ENCODE assay signal across 11 cellular contexts in genomic region chr14:88614218-88614907, GRCh38. TPM values are rescaled to one million over a fixed set of nuclear protein-coding genes. Genes with fewer than 3 reads are reported as not detected.
DNase-seq lines count a peak whose midpoint lies in the region; ATAC-seq, FAIRE-seq and TF ChIP-seq lines count a peak whose summit lies in the region.
"Had no signal": no experiment of that assay in that cellular context is flagged by ENCODE, and none has a peak within 500 bp of the region (broad histone marks: within the 10 kb centered on the region; RNA-seq: fewer than 3 reads in every experiment).

No MANE protein-coding gene starts in this region.

- H3K27me3 Mint-ChIP-seq in astrocyte (ENCODE audit: low read depth, unreplicated experiment) = no peaks in the 10 kb centered on the region

- H3K23ac ChIP-seq in mesenchymal stem cell (ENCODE audit: low read length in 2 of 2) = no peak overlapping the region

- peaks cover 34% of the 10 kb centered on the region for H3K4me1 ChIP-seq in astrocyte (ENCODE audit: insufficient read depth, low read length)
- no peaks in the 10 kb centered on the region for H3K4me1 ChIP-seq in mesenchymal stem cell (ENCODE audit: control insufficient read depth, insufficient read depth, low read depth, low read length)

- no peak for TF ChIP-seq CTCF in astrocyte (IDR thresholded peaks at IDR 0.05; ENCODE audit: insufficient read depth, low read depth, low read length)

- no peak overlapping the region for H3K4me3 Mint-ChIP-seq in astrocyte (ENCODE audit: unreplicated experiment)
- H3K4me3 Mint-ChIP-seq: neural crest cell had no signal

- H3K27me3 ChIP-seq in astrocyte (ENCODE audit: insufficient read depth, low read length) = no peaks in the 10 kb centered on the region
- H3K27me3 ChIP-seq in mesenchymal stem cell (ENCODE audit: control insufficient read depth in 1 of 2, insufficient read depth in 1 of 2, low read length in 2 of 2) = no peaks in the 10 kb centered on the region

- H3K4ac ChIP-seq in mesenchymal stem cell (ENCODE audit: low read depth in 1 of 2, low read length in 2 of 2) = no peak overlapping the region

- H3K36me3 ChIP-seq in astrocyte (ENCODE audit: insufficient read depth, low read length) = peaks cover 24% of the 10 kb centered on the region
- H3K36me3 ChIP-seq in mesenchymal stem cell (ENCODE audit: control insufficient read depth in 1 of 2, insufficient read depth in 2 of 2, low read depth in 1 of 2, low read length in 2 of 2) = peaks cover 10 to 64% of the 10 kb centered on the region in 2 experiments

- H2AFZ ChIP-seq in astrocyte (ENCODE audit: low read depth, low read length) (no peak overlapping the region), mesenchymal stem cell (ENCODE audit: low read depth, low read length) (no peak overlapping the region)

- H3K36me3 Mint-ChIP-seq in astrocyte (ENCODE audit: low read depth, unreplicated experiment) = peaks cover 5% of the 10 kb centered on the region

- ATAC-seq in HG02885 (IDR thresholded peaks at IDR 0.05; ENCODE audit: poor library complexity, unreplicated experiment) = peak; percentile 74
- ATAC-seq in GM18520 (IDR thresholded peaks at IDR 0.05; ENCODE audit: unreplicated experiment) = no peak
- no peak for ATAC-seq in GM19467 (IDR thresholded peaks at IDR 0.05; ENCODE audit: unreplicated experiment)

- H3K27ac ChIP-seq in astrocyte (ENCODE audit: low read depth, low read length) = peak overlapping the region; percentile 85
- H3K27ac ChIP-seq in mesenchymal stem cell (ENCODE audit: low read length, poor library complexity, severe bottlenecking) = peak overlapping the region; percentile 36

- H2BK5ac ChIP-seq in mesenchymal stem cell (ENCODE audit: low read depth, low read length, poor library complexity, severe bottlenecking) = no peak overlapping the region

- H3K9me3 ChIP-seq in astrocyte (ENCODE audit: insufficient read depth, low read depth, low read length) (no peaks in the 10 kb centered on the region), mesenchymal stem cell (ENCODE audit: control insufficient read depth, low read length) (no peaks in the 10 kb centered on the region)

- H3K79me1 ChIP-seq in mesenchymal stem cell (replicated peaks; ENCODE audit: low read length, poor library complexity, severe bottlenecking) = peaks cover 4% of the 10 kb centered on the region

- H3K14ac ChIP-seq in mesenchymal stem cell (ENCODE audit: low read length in 2 of 2) = no peak overlapping the region

- no peaks in the 10 kb centered on the region for H4K20me1 ChIP-seq in astrocyte (ENCODE audit: insufficient read depth, low read length)

- H3K9ac ChIP-seq in astrocyte (ENCODE audit: low read length) = peak overlapping the region; percentile 66
- H3K9ac ChIP-seq in mesenchymal stem cell (ENCODE audit: low read length) = peak overlapping the region; percentile 47

- no peak overlapping the region for H3K18ac ChIP-seq in mesenchymal stem cell (ENCODE audit: low read depth in 1 of 2, low read length in 2 of 2)

- WGBS in mesenchymal stem cell = no CpG with 5 or more reads among the region's 3 CpGs

- no peak overlapping the region for H2BK15ac ChIP-seq in mesenchymal stem cell (ENCODE audit: low read depth, poor library complexity, severe bottlenecking)

- no peaks in the 10 kb centered on the region for H3K79me2 ChIP-seq in astrocyte (ENCODE audit: insufficient read depth, low read length)

- H4K91ac ChIP-seq in mesenchymal stem cell (ENCODE audit: low read length) = no peak overlapping the region

- H3K27ac Mint-ChIP-seq in astrocyte (ENCODE audit: unreplicated experiment) = no peak overlapping the region

- no peaks in the 10 kb centered on the region for H3K9me3 Mint-ChIP-seq in astrocyte (ENCODE audit: unreplicated experiment)
- H3K9me3 Mint-ChIP-seq: neural crest cell had no signal

- peak; percentile 86 for DNase-seq in EH (ENCODE audit: low read depth)
- peak; percentile 82 for DNase-seq in astrocyte (ENCODE audit: low read depth)
- DNase-seq in mesenchymal stem cell = peak; percentile 61
- no peak for DNase-seq in stimulated activated CD4-positive, alpha-beta T cell treated with anti-CD3 and anti-CD28 coated beads, Interleukin-2, amount 100 ng/mL, for 48 hours
- DNase-seq in stimulated activated CD4-positive, alpha-beta T cell treated with anti-CD3 and anti-CD28 coated beads, Interleukin-2, amount 100 ng/mL, for 24 hours = no peak
- DNase-seq: amygdala, hypothalamus had no signal

- peak; percentile 39 for FAIRE-seq in astrocyte (lab: Jason Lieb, UNC)

- no peak overlapping the region for H2AK5ac ChIP-seq in mesenchymal stem cell (ENCODE audit: low read length, severe bottlenecking)

- H3K4me3 ChIP-seq in astrocyte (ENCODE audit: insufficient read depth, low read depth, low read length) (peak overlapping the region; percentile 20), mesenchymal stem cell (ENCODE audit: insufficient read depth in 1 of 2, low read depth in 1 of 2, low read length in 2 of 2) (no peak overlapping the region)

- H4K8ac ChIP-seq in mesenchymal stem cell (ENCODE audit: low read length) = no peak overlapping the region

- H2BK12ac ChIP-seq in mesenchymal stem cell (ENCODE audit: low read length in 2 of 2) = no peak overlapping the region

- no peak overlapping the region for H2BK120ac ChIP-seq in mesenchymal stem cell (ENCODE audit: low read depth, low read length)

- peak overlapping the region; percentile 79 for H3K4me2 ChIP-seq in astrocyte (ENCODE audit: low read length)
- no peak overlapping the region for H3K4me2 ChIP-seq in mesenchymal stem cell (ENCODE audit: low read length, poor library complexity, severe bottlenecking)

- H3K4me1 Mint-ChIP-seq in astrocyte (ENCODE audit: low read depth, unreplicated experiment) = peaks cover 35% of the 10 kb centered on the region

RNA-seq across cellular contexts. Expression of gene ZC3H14, which starts 51.5 kb away (rescaled TPM):
- total RNA-seq in astrocyte = 55.2 and 55.8 TPM in 2 replicates
- polyA plus RNA-seq in mesenchymal stem cell (2013, experiment 1 of 2) = 39.7 TPM
- polyA plus RNA-seq in mesenchymal stem cell (2013, experiment 2 of 2) = 40.1 TPM

RNA-seq across cellular contexts. Expression of gene PTPN21, which starts 59.6 kb away (rescaled TPM):
- 30.1 and 30.2 TPM in 2 replicates for total RNA-seq in astrocyte
- polyA plus RNA-seq in mesenchymal stem cell (2013, experiment 1 of 2) = 15.5 TPM
- polyA plus RNA-seq in mesenchymal stem cell (2013, experiment 2 of 2) = 15.8 TPM

Comparison
In these comparisons a context has a peak if more than half of its experiments do, and no peak if none do; other contexts are left out.
1. DNase-seq: peak in EH (single experiment), astrocyte (single experiment) and mesenchymal stem cell (single experiment); none in stimulated activated CD4-positive, alpha-beta T cell treated with anti-CD3 and anti-CD28 coated beads, Interleukin-2, amount 100 ng/mL, for 48 hours (0 of 2) and stimulated activated CD4-positive, alpha-beta T cell treated with anti-CD3 and anti-CD28 coated beads, Interleukin-2, amount 100 ng/mL, for 24 hours (0 of 2).